Comparison of ENCODE assay signal across 7 cellular contexts in genomic region chr20:41029150-41029872, GRCh38. TPM values are rescaled to one million over a fixed set of nuclear protein-coding genes. Genes with fewer than 3 reads are reported as not detected.
DNase-seq lines count a peak whose midpoint lies in the region; ATAC-seq and TF ChIP-seq lines count a peak whose summit lies in the region.

No MANE protein-coding gene starts in this region.

- no peaks in the 10 kb centered on the region for H3K9me2 ChIP-seq in neural cell (ENCODE audit: insufficient read depth, low read length)

- H3K27me3 ChIP-seq in fibroblast of lung (ENCODE audit: control insufficient read depth, insufficient read depth, low read length) (no peaks in the 10 kb centered on the region), neural cell (ENCODE audit: insufficient read depth, low read depth, low read length) (no peaks in the 10 kb centered on the region)

- DNase-seq in NCI-H1694 (lab: John Stamatoyannopoulos, UW) = peak; percentile 1
- peak; percentile 71 for DNase-seq in activated T-cell treated with anti-CD3 and anti-CD28 coated beads, Interleukin-2, amount 50 U/mL, for 24 hours
- no peak for DNase-seq in fibroblast of lung (ENCODE audit: low read depth in 2 of 2)
- no peak for DNase-seq in GF-D8 (lab: John Stamatoyannopoulos, UW)

- H3K4me3 Mint-ChIP-seq in activated T-cell treated with anti-CD3 and anti-CD28 coated beads, Interleukin-2, amount 50 U/mL, for 24 hours = peak overlapping the region; percentile 90

- peaks cover 55% of the 10 kb centered on the region for H3K4me1 Mint-ChIP-seq in activated T-cell treated with anti-CD3 and anti-CD28 coated beads, Interleukin-2, amount 50 U/mL, for 24 hours (ENCODE audit: low read depth)

- H3K9me3 ChIP-seq in fibroblast of lung (ENCODE audit: control insufficient read depth, insufficient read depth, low read depth, low read length) (no peaks in the 10 kb centered on the region), neural cell (ENCODE audit: low read length) (no peaks in the 10 kb centered on the region)

- no peak for TF ChIP-seq RAD21 in neural cell (conservative IDR thresholded peaks at IDR 0.05)

- H2AFZ ChIP-seq in fibroblast of lung (ENCODE audit: low read length) (no peak overlapping the region), neural cell (ENCODE audit: low read depth, low read length) (no peak overlapping the region)

- H3K9ac ChIP-seq in fibroblast of lung (ENCODE audit: insufficient read depth, low read length) (peak overlapping the region; percentile 97), neural cell (ENCODE audit: low read length) (peak overlapping the region; percentile 93)

- H3K4me2 ChIP-seq in fibroblast of lung (ENCODE audit: extremely low read depth, insufficient read depth, low read length) = peak overlapping the region; percentile 97
- H3K4me2 ChIP-seq in neural cell (ENCODE audit: low read length) = peak overlapping the region; percentile 84

- peaks cover 56% of the 10 kb centered on the region for H3K79me2 ChIP-seq in fibroblast of lung (ENCODE audit: control insufficient read depth, insufficient read depth, low read length)
- H3K79me2 ChIP-seq in neural cell (replicated peaks; ENCODE audit: insufficient read depth, low read length) = peaks cover 56% of the 10 kb centered on the region

- H3K9me3 Mint-ChIP-seq in activated T-cell treated with anti-CD3 and anti-CD28 coated beads, Interleukin-2, amount 50 U/mL, for 24 hours = no peaks in the 10 kb centered on the region

- H3K36me3 ChIP-seq in fibroblast of lung (ENCODE audit: control insufficient read depth, insufficient read depth, low read length) (no peaks in the 10 kb centered on the region), neural cell (ENCODE audit: insufficient read depth, low read length) (no peaks in the 10 kb centered on the region)

- TF ChIP-seq EP300 in neural cell (conservative IDR thresholded peaks at IDR 0.05; ENCODE audit: poor library complexity, severe bottlenecking) = no peak

- peak; percentile 33 for ATAC-seq in GM18498 (IDR thresholded peaks at IDR 0.05; ENCODE audit: unreplicated experiment)
- peak; percentile 29 for ATAC-seq in HG02588 (IDR thresholded peaks at IDR 0.05; ENCODE audit: unreplicated experiment)

- H4K20me1 ChIP-seq in fibroblast of lung (ENCODE audit: control insufficient read depth, extremely low read depth, insufficient read depth, low read length) = no peaks in the 10 kb centered on the region
- H4K20me1 ChIP-seq in neural cell (ENCODE audit: insufficient read depth) = peaks cover 18% of the 10 kb centered on the region

- H3K27me3 Mint-ChIP-seq in activated T-cell treated with anti-CD3 and anti-CD28 coated beads, Interleukin-2, amount 50 U/mL, for 24 hours = no peaks in the 10 kb centered on the region

- peak overlapping the region; percentile 97 for H3K27ac Mint-ChIP-seq in activated T-cell treated with anti-CD3 and anti-CD28 coated beads, Interleukin-2, amount 50 U/mL, for 24 hours

- no peak for TF ChIP-seq CTCF in fibroblast of lung (conservative IDR thresholded peaks at IDR 0.05 in 1 of 2, IDR thresholded peaks at IDR 0.05 in 1 of 2; ENCODE audit: low read depth in 1 of 2, low read length in 2 of 2)
- no peak for TF ChIP-seq CTCF in neural cell (IDR thresholded peaks at IDR 0.05; ENCODE audit: poor library complexity, severe bottlenecking)

- H3K4me3 ChIP-seq in fibroblast of lung (replicated peaks in 1 of 4; ENCODE audit: control extremely low read depth in 1 of 4, insufficient read depth in 1 of 4, low read depth in 3 of 4, low read length in 4 of 4) (peak overlapping the region; percentile 47 to 100 (median 82)), neural cell (ENCODE audit: low read length) (peak overlapping the region; percentile 95)

- H3K27ac ChIP-seq in fibroblast of lung (ENCODE audit: insufficient read depth, low read length) (peak overlapping the region; percentile 96), neural cell (ENCODE audit: low read length) (peak overlapping the region; percentile 86)

- H3K36me3 Mint-ChIP-seq in activated T-cell treated with anti-CD3 and anti-CD28 coated beads, Interleukin-2, amount 50 U/mL, for 24 hours (ENCODE audit: low read depth) = peaks cover 53% of the 10 kb centered on the region

- H3F3A ChIP-seq in neural cell (ENCODE audit: insufficient read depth, low read length, poor library complexity, severe bottlenecking) = no peaks in the 10 kb centered on the region

- H3K4me1 ChIP-seq in fibroblast of lung (ENCODE audit: control insufficient read depth, extremely low read depth, insufficient read depth, low read length) = peaks cover 12% of the 10 kb centered on the region

TF ChIP-seq in neural cell, 6 proteins besides CTCF, POLR2A, EP300 and RAD21:
- TF ChIP-seq, protein P1, sequence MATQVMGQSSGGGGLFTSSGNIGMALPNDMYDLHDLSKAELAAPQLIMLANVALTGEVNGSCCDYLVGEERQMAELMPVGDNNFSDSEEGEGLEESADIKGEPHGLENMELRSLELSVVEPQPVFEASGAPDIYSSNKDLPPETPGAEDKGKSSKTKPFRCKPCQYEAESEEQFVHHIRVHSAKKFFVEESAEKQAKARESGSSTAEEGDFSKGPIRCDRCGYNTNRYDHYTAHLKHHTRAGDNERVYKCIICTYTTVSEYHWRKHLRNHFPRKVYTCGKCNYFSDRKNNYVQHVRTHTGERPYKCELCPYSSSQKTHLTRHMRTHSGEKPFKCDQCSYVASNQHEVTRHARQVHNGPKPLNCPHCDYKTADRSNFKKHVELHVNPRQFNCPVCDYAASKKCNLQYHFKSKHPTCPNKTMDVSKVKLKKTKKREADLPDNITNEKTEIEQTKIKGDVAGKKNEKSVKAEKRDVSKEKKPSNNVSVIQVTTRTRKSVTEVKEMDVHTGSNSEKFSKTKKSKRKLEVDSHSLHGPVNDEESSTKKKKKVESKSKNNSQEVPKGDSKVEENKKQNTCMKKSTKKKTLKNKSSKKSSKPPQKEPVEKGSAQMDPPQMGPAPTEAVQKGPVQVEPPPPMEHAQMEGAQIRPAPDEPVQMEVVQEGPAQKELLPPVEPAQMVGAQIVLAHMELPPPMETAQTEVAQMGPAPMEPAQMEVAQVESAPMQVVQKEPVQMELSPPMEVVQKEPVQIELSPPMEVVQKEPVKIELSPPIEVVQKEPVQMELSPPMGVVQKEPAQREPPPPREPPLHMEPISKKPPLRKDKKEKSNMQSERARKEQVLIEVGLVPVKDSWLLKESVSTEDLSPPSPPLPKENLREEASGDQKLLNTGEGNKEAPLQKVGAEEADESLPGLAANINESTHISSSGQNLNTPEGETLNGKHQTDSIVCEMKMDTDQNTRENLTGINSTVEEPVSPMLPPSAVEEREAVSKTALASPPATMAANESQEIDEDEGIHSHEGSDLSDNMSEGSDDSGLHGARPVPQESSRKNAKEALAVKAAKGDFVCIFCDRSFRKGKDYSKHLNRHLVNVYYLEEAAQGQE (IDR thresholded peaks at IDR 0.05; ENCODE audit: borderline replicate concordance) = no peak
- TF ChIP-seq POLR2AphosphoS5 (IDR thresholded peaks at IDR 0.05) (no peak), TAF1 (IDR thresholded peaks at IDR 0.05; ENCODE audit: low read depth) (peak; percentile 68), EZH2 (IDR thresholded peaks at IDR 0.05; ENCODE audit: borderline replicate concordance, insufficient read depth, low read length, poor library complexity, severe bottlenecking) (no peak), MXI1 (conservative IDR thresholded peaks at IDR 0.05; ENCODE audit: poor library complexity, severe bottlenecking) (no peak), SMC3 (conservative IDR thresholded peaks at IDR 0.05; ENCODE audit: poor library complexity) (no peak)

RNA-seq across cellular contexts. Expression of gene TOP1, which starts 0.7 kb away (rescaled TPM):
- 27.0 and 35.3 TPM in 2 replicates for total RNA-seq in fibroblast of lung
- polyA plus RNA-seq in fibroblast of lung (18.4 and 36.0 TPM in 2 replicates), neural cell (27.8 and 33.2 TPM in 2 replicates)
- 59.0 and 106 TPM in 2 replicates for polyA plus RNA-seq in fibroblast of lung (2012)
- polyA minus RNA-seq in fibroblast of lung (ENCODE audit: low replicate concordance) (7.2 and 9.9 TPM in 2 replicates), neural cell (48.7 and 65.5 TPM in 2 replicates)

Comparison
In these comparisons a context has a peak if more than half of its experiments do, and no peak if none do; other contexts are left out.
1. DNase-seq: peak in NCI-H1694 (single experiment) and activated T-cell treated with anti-CD3 and anti-CD28 coated beads, Interleukin-2, amount 50 U/mL, for 24 hours (single experiment); none in fibroblast of lung (0 of 2) and GF-D8 (single experiment).